Comparison of ENCODE assay signal across 8 cellular contexts in genomic region chr2:6828299-6828584, GRCh38. TPM values are rescaled to one million over a fixed set of nuclear protein-coding genes. Genes with fewer than 3 reads are reported as not detected.
DNase-seq lines count a peak whose midpoint lies in the region; ATAC-seq, FAIRE-seq and TF ChIP-seq lines count a peak whose summit lies in the region.

No MANE protein-coding gene starts in this region.

- no peak overlapping the region for H3K4me3 ChIP-seq in Panc1 (ENCODE audit: low read depth in 2 of 2, low read length in 2 of 2)
- no peak overlapping the region for H3K4me3 ChIP-seq in small intestine (ENCODE audit: low read depth in 1 of 2, low read length in 2 of 2)

- peaks cover 9% of the 10 kb centered on the region; the same call in 1 of the 2 replicates for H3K9me3 ChIP-seq in Panc1 (ENCODE audit: control insufficient read depth, insufficient read depth, low read depth, low read length)
- no peaks in the 10 kb centered on the region for H3K9me3 ChIP-seq in small intestine (ENCODE audit: control insufficient read depth, low read depth)

- ATAC-seq in Panc1 = no peak
- no peak for ATAC-seq in GM18520 (IDR thresholded peaks at IDR 0.05; ENCODE audit: unreplicated experiment)
- no peak for ATAC-seq in HG02571 (IDR thresholded peaks at IDR 0.05; ENCODE audit: unreplicated experiment)

- CTCF ChIA-PET in Panc1 (lab: Charles Lee) = no interaction called here

- WGBS in small intestine, 3 donors = 9 to 21% (median 18%) methylated on average over 2 of the region's 2 CpGs

- FAIRE-seq in A204.1 (lab: Jason Lieb, UNC) (peak; percentile 85), small intestine (lab: Jason Lieb, UNC) (no peak)

- H3K27me3 ChIP-seq in Panc1 (ENCODE audit: control insufficient read depth, insufficient read depth, low read length) (no peaks in the 10 kb centered on the region), small intestine (ENCODE audit: control insufficient read depth in 2 of 2, insufficient read depth in 2 of 2, low read length in 2 of 2) (no peaks in the 10 kb centered on the region)

- no peak overlapping the region for H3K27ac ChIP-seq in Panc1 (ENCODE audit: low read length)
- H3K27ac ChIP-seq in small intestine (ENCODE audit: low read depth in 1 of 2, low read length in 1 of 2) = no peak overlapping the region

- BruUV-seq in Panc1 (replicated peaks; lab: Mats Ljungman, UMichigan) = no TSS peak

- H3K36me3 ChIP-seq in Panc1 (ENCODE audit: control insufficient read depth, insufficient read depth, low read length) (no peaks in the 10 kb centered on the region), small intestine (ENCODE audit: control insufficient read depth in 2 of 2, insufficient read depth in 2 of 2, low read length in 2 of 2) (no peaks in the 10 kb centered on the region)

- DNase-seq in Panc1 (ENCODE audit: low read depth, low spot score) = no peak
- DNase-seq in fibroblast of the conjunctiva (ENCODE audit: low read depth) = peak; percentile 36
- DNase-seq in small intestine = peak; percentile 10
- DNase-seq in effector CD4-positive, alpha-beta T cell = no peak

- TF ChIP-seq CTCF in GM12873 (IDR thresholded peaks at IDR 0.05; ENCODE audit: insufficient read depth, low read depth, low read length, missing control alignments) (peak; percentile 32), Panc1 (IDR thresholded peaks at IDR 0.05) (peak; percentile 35; the same call in 1 of the 2 replicates)

- H3K4me1 ChIP-seq in Panc1 (ENCODE audit: control insufficient read depth, insufficient read depth, low read length) (no peaks in the 10 kb centered on the region), small intestine (ENCODE audit: control insufficient read depth in 2 of 2, insufficient read depth in 1 of 2, low read depth in 1 of 2, low read length in 1 of 2) (no peaks in the 10 kb centered on the region)

- in situ Hi-C loops in Panc1 (cut with HindIII; ENCODE audit: low pct_unique_long_range_greater_than_20kb, low sequenced_read_pairs) = no loop called here

- intact Hi-C loops in Panc1 (cut with micrococcal nuclease; ENCODE audit: unreplicated experiment) = no loop called here

- POLR2A ChIA-PET in Panc1 (lab: Charles Lee) = no interaction called here

RNA-seq across cellular contexts. Expression of gene CMPK2, which starts 37.5 kb away (rescaled TPM):
- 0.80 TPM for total RNA-seq in Panc1 (2021; ENCODE audit: unreplicated experiment)
- polyA plus RNA-seq in Panc1 (2012; ENCODE audit: insufficient read length) = 0.28 TPM
- polyA plus RNA-seq in small intestine = 10 to 100 TPM in 1 of 3 donors, 1 to 10 TPM in 2; 5.5 to 11.0 (median 9.5) TPM

RNA-seq across cellular contexts. Expression of gene RSAD2, which starts 49.3 kb away (rescaled TPM):
- 0.44 TPM for total RNA-seq in Panc1 (2021; ENCODE audit: unreplicated experiment)
- not detected for polyA plus RNA-seq in Panc1 (2012; ENCODE audit: insufficient read length)
- polyA plus RNA-seq in small intestine = 1 to 10 TPM in 2 of 3 donors, under 1 TPM in 1; 0.81 to 2.6 (median 1.1) TPM

Comparison
In these comparisons a context has a peak if more than half of its experiments do, and no peak if none do; other contexts are left out.
1. DNase-seq: peak in fibroblast of the conjunctiva (single experiment) and small intestine (single experiment); none in Panc1 (single experiment) and effector CD4-positive, alpha-beta T cell (single experiment).